9 cellular contexts compared by ENCODE assay signal in genomic region chr18:60929966-60930365, GRCh38.
"Had no signal": no experiment of that assay in that cellular context is flagged by ENCODE, and none has a peak within 500 bp of the region (broad histone marks: within the 10 kb centered on the region; RNA-seq: fewer than 3 reads in every experiment).

No MANE protein-coding gene starts in this region.

- H3K27me3 Mint-ChIP-seq: IgD-negative memory B cell had no signal

- H3K4me1 Mint-ChIP-seq: IgD-negative memory B cell had no signal

- H3K4me3 Mint-ChIP-seq: HFFc6, IgD-negative memory B cell had no signal

- H3K27ac Mint-ChIP-seq: HFFc6 had no signal

- H3K9me3 ChIP-seq: HAP-1 had no signal

- H3K4me1 ChIP-seq: HAP-1 had no signal

- H2AFZ ChIP-seq: GM23248 had no signal

- H3K36me3 ChIP-seq: HAP-1 had no signal

- FAIRE-seq: HepG2 had no signal

- H3K9ac ChIP-seq: GM23248 had no signal

- ATAC-seq: HCT116, HepG2 had no signal

- H3K36me3 Mint-ChIP-seq: IgD-negative memory B cell had no signal

- H3K27ac ChIP-seq: GM23248, HL-60 had no signal

- DNase-seq: GM23248, GOT3, H7, HFFc6 had no signal

- H3K4me3 ChIP-seq: GM23248, HAP-1 had no signal
